ENCODE assay signal across 18 cellular contexts in genomic region chr1:214638997-214639396, GRCh38.
"Had no signal": no experiment of that assay in that cellular context is flagged by ENCODE, and none has a peak within 500 bp of the region (broad histone marks: within the 10 kb centered on the region; RNA-seq: fewer than 3 reads in every experiment).

No MANE protein-coding gene starts in this region.

- H3K27me3 ChIP-seq: tibial nerve, uterus had no signal

- H3K4me1 Mint-ChIP-seq: activated B cell treated with CpG ODN at 0.5 μM for 24 hours had no signal

- H3K4me3 Mint-ChIP-seq: activated B cell treated with CpG ODN at 0.5 μM for 24 hours; activated CD4-positive, alpha-beta memory T cell treated with anti-CD3 and anti-CD28 coated beads for 36 hours; activated CD8-positive, alpha-beta memory T cell treated with anti-CD3 and anti-CD28 coated beads, Interleukin-2, amount 10 ng/mL, durations not matched to agents 7 days and 5 days; natural killer cell treated with Interleukin-12 subunit alpha and Interleukin-12 subunit beta and Interleukin-15 and Interleukin-18, amount 100 ng/mL, for 72 hours; stimulated activated effector memory CD8-positive, alpha-beta T cell treated with anti-CD3 and anti-CD28 coated beads, Interleukin-12 subunit alpha, Interleukin-12 subunit beta, amount 100 ng/mL, for 72 hours had no signal

- H3K27ac Mint-ChIP-seq: activated B cell treated with CpG ODN at 0.5 μM for 24 hours; natural killer cell treated with Interleukin-12 subunit alpha and Interleukin-12 subunit beta and Interleukin-15 and Interleukin-18, amount 100 ng/mL, for 72 hours; stimulated activated effector memory CD8-positive, alpha-beta T cell treated with anti-CD3 and anti-CD28 coated beads, Interleukin-12 subunit alpha, Interleukin-12 subunit beta, amount 100 ng/mL, for 72 hours had no signal

- H3K4me1 ChIP-seq: tibial nerve, uterus had no signal

- DNase-seq: activated B cell treated with CpG ODN at 0.5 μM for 24 hours; activated CD4-positive, alpha-beta memory T cell treated with anti-CD3 and anti-CD28 coated beads for 36 hours; activated CD8-positive, alpha-beta memory T cell treated with anti-CD3 and anti-CD28 coated beads, Interleukin-2, amount 10 ng/mL, durations not matched to agents 7 days and 5 days; activated gamma-delta T cell; activated T-cell treated with anti-CD3 and anti-CD28 coated beads, Interleukin-2, amount 50 U/mL, for 4 hours; caudate nucleus; hypothalamus; kidney glomerular epithelial cell; left ventricle myocardium superior; mesendoderm; posterior cingulate gyrus; uterus had no signal

- ATAC-seq: activated CD8-positive, alpha-beta memory T cell treated with anti-CD3 and anti-CD28 coated beads, Interleukin-2, amount 10 ng/mL, durations not matched to agents 7 days and 5 days; esophagus mucosa; left ventricle myocardium superior; natural killer cell treated with Interleukin-12 subunit alpha and Interleukin-12 subunit beta and Interleukin-15 and Interleukin-18, amount 100 ng/mL, for 72 hours; SK-N-SH treated with all-trans-retinoic acid at 6 μM for 48 hours; stimulated activated effector memory CD8-positive, alpha-beta T cell treated with anti-CD3 and anti-CD28 coated beads, Interleukin-12 subunit alpha, Interleukin-12 subunit beta, amount 100 ng/mL, for 72 hours had no signal

- H3K9me3 Mint-ChIP-seq: activated B cell treated with CpG ODN at 0.5 μM for 24 hours; activated CD4-positive, alpha-beta memory T cell treated with anti-CD3 and anti-CD28 coated beads for 36 hours; activated T-cell treated with anti-CD3 and anti-CD28 coated beads, Interleukin-2, amount 50 U/mL, for 4 hours; natural killer cell treated with Interleukin-12 subunit alpha and Interleukin-12 subunit beta and Interleukin-15 and Interleukin-18, amount 100 ng/mL, for 72 hours; stimulated activated effector memory CD8-positive, alpha-beta T cell treated with anti-CD3 and anti-CD28 coated beads, Interleukin-12 subunit alpha, Interleukin-12 subunit beta, amount 100 ng/mL, for 72 hours had no signal

- H3K27me3 Mint-ChIP-seq: activated B cell treated with CpG ODN at 0.5 μM for 24 hours; activated CD4-positive, alpha-beta memory T cell treated with anti-CD3 and anti-CD28 coated beads for 36 hours; activated CD8-positive, alpha-beta memory T cell treated with anti-CD3 and anti-CD28 coated beads, Interleukin-2, amount 10 ng/mL, durations not matched to agents 7 days and 5 days; natural killer cell treated with Interleukin-12 subunit alpha and Interleukin-12 subunit beta and Interleukin-15 and Interleukin-18, amount 100 ng/mL, for 72 hours had no signal

- H3K36me3 ChIP-seq: tibial nerve, uterus had no signal

- H3K27ac ChIP-seq: coronary artery, tibial nerve, uterus had no signal

- H3K4me3 ChIP-seq: coronary artery, tibial nerve, uterus had no signal

- H3K9me3 ChIP-seq: tibial nerve, uterus had no signal
